Comparison of ENCODE assay signal across 1 cellular context in genomic region chr11:3642071-3642951, GRCh38.
TF ChIP-seq lines count a peak whose summit lies in the region.

No MANE protein-coding gene starts in this region.

TF ChIP-seq in HCT116, 20 proteins besides CTCF, POLR2A, EP300 and RAD21 (continued from another document):
- TF ChIP-seq TCF7L2 (IDR thresholded peaks at IDR 0.05; ENCODE audit: borderline replicate concordance, extremely low read depth, insufficient read depth, insufficient read length) (peak; percentile 76), SP1 (IDR thresholded peaks at IDR 0.05; ENCODE audit: low read depth) (no peak), ELF1 (IDR thresholded peaks at IDR 0.05; ENCODE audit: borderline replicate concordance, low read depth) (no peak), ZFX (IDR thresholded peaks at IDR 0.05) (peak; percentile 32; the same call in 1 of the 2 replicates), SRF (IDR thresholded peaks at IDR 0.05; ENCODE audit: low read depth) (no peak), EZH2 (IDR thresholded peaks at IDR 0.05) (no peak)
